ENCODE assay signal across 7 cellular contexts in genomic region chr10:44959243-44960097, GRCh38. TPM values are rescaled to one million over a fixed set of nuclear protein-coding genes. Genes with fewer than 3 reads are reported as not detected.
A peak's percentile ranks its signal among the peaks of the same experiment; 100 is the strongest.
DNase-seq lines count a peak whose midpoint lies in the region; ATAC-seq lines count a peak whose summit lies in the region.

Gene RASSF4, plus strand, starts transcription at chr10:44959802. Its CDS starts 10,401 bp downstream, at chr10:44970203.

- peak; percentile 87 for DNase-seq in NCI-H1436 (lab: John Stamatoyannopoulos, UW)
- peak; percentile 71 for DNase-seq in T1000 (lab: John Stamatoyannopoulos, UW)
- DNase-seq in astrocyte of the hippocampus (ENCODE audit: low read depth, low spot score), result peak; percentile 94
- DNase-seq in hypothalamus (lab: John Stamatoyannopoulos, UW), result peak in 50 of 51 donors; percentile 61 to 96 (median 89)
- peak; percentile 97 for DNase-seq in sciatic nerve (ENCODE audit: low spot score)

- ATAC-seq in GM18499 (IDR thresholded peaks at IDR 0.05; ENCODE audit: insufficient read depth, unreplicated experiment) (peak; percentile 65), HG02798 (IDR thresholded peaks at IDR 0.05; ENCODE audit: poor library complexity, unreplicated experiment) (peak; percentile 96), sciatic nerve (peak; percentile 91)

- intact Hi-C loops in sciatic nerve (cut with DNase I), result no loop called here

RNA-seq across cellular contexts. Expression of gene RASSF4, which starts in this region (rescaled TPM):
- total RNA-seq in sciatic nerve, result 63.7 TPM

Comparison
In these comparisons a context has a peak if more than half of its experiments do, and no peak if none do; other contexts are left out.
1. Peak in every context shown above with its lines: DNase-seq and ATAC-seq.